In the genomic region with DNA sequence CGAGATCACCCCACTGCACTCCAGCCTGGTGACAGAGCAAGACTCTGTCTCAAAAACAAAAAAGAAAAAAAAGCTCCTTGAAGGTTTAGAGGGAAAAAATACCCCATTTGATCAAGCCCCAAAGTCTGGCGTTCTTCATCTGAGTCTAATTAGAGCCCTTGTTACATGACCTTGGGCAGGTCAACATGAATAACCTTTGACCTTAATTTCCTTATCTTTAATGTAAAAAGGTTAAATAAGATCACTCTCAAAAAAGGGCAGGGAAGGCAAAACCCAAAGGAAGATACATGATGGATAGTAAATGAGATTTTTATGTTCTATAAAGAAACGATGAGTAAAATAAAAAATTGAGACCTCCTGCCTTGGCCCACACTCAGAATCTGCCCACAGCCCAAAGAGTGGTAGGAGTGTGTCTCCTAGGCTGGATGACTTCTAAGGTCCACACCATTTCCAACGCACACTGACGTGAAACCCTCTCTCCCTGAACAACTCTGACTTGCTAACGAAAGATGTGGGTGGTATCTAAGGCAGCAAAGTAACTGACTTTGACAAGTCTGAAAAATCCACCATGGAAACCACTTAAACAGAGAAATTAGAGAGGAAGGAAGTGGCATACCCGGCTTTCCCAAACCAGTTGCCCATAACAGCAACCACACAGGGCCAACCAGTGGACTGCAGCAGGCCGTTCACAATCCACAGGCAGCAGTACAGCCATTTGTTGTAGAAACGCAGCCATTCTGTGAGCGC, we compare ENCODE assay signal across 12 cellular contexts. TPM values are rescaled to one million over a fixed set of nuclear protein-coding genes. Genes with fewer than 3 reads are reported as not detected.
DNase-seq lines count a peak whose midpoint lies in the region; ATAC-seq and TF ChIP-seq lines count a peak whose summit lies in the region.
"Had no signal": no experiment of that assay in that cellular context is flagged by ENCODE, and none has a peak within 500 bp of the region (broad histone marks: within the 10 kb centered on the region; RNA-seq: fewer than 3 reads in every experiment).

No MANE protein-coding gene starts in this region.

- intact Hi-C loops in CD4-positive, alpha-beta T cell (cut with DNase I, micrococcal nuclease), result no loop called here
- intact Hi-C loops in naive thymus-derived CD4-positive, alpha-beta T cell (cut with micrococcal nuclease), result loop anchor here in 1 of 2 donors (2.0 kb wide), 1 partner anchor 121 kb away; the partner anchor contains the start of gene MKRN1
- intact Hi-C loops in sciatic nerve (cut with DNase I), result no loop called here

- peaks cover 53% of the 10 kb centered on the region for H3K36me3 Mint-ChIP-seq in CD4-positive, alpha-beta T cell (ENCODE audit: low read depth)
- peaks cover 37% of the 10 kb centered on the region for H3K36me3 Mint-ChIP-seq in activated CD8-positive, alpha-beta T cell treated with anti-CD3 and anti-CD28 coated beads, Interleukin-2, amount 10 ng/mL, durations not matched to agents 7 days and 5 days (ENCODE audit: low read depth)
- peaks cover 3 to 42% (median 22%) of the 10 kb centered on the region in 5 donors for H3K36me3 Mint-ChIP-seq in naive thymus-derived CD4-positive, alpha-beta T cell

- no peak overlapping the region for H3K27ac ChIP-seq in CD4-positive, alpha-beta T cell (ENCODE audit: low read depth, low read length)
- H3K27ac ChIP-seq in naive thymus-derived CD4-positive, alpha-beta T cell (ENCODE audit: low read depth, low read length), result no peak overlapping the region
- H3K27ac ChIP-seq in RWPE1, result no peak overlapping the region
- H3K27ac ChIP-seq: sigmoid colon, thoracic aorta had no signal

- DNase-seq in CD4-positive, alpha-beta T cell, result no peak
- no peak for DNase-seq in activated CD8-positive, alpha-beta T cell treated with anti-CD3 and anti-CD28 coated beads, Interleukin-2, amount 10 ng/mL, durations not matched to agents 7 days and 5 days
- DNase-seq in naive thymus-derived CD4-positive, alpha-beta T cell, result peak in 1 of 9 donors; percentile 29
- DNase-seq in NCI-H1105 (lab: John Stamatoyannopoulos, UW), result no peak
- no peak for DNase-seq in RWPE1 (ENCODE audit: low spot score)
- no peak for DNase-seq in sciatic nerve (ENCODE audit: low spot score)
- DNase-seq: endodermal cell, sigmoid colon had no signal

- peak overlapping the region; percentile 29 for H3K4me3 ChIP-seq in naive thymus-derived CD4-positive, alpha-beta T cell (ENCODE audit: low read length)
- H3K4me3 ChIP-seq: sigmoid colon had no signal

- peaks cover 0 to 7% of the 10 kb centered on the region in 2 donors for H3K4me1 ChIP-seq in naive thymus-derived CD4-positive, alpha-beta T cell (ENCODE audit: control insufficient read depth in 2 of 2, insufficient read depth in 2 of 2, low read length in 2 of 2)
- H3K4me1 ChIP-seq: sigmoid colon had no signal

- peaks cover 0 to 25% (median 0%) of the 10 kb centered on the region in 3 experiments for H3K36me3 ChIP-seq in naive thymus-derived CD4-positive, alpha-beta T cell (ENCODE audit: control insufficient read depth in 2 of 3, insufficient read depth in 3 of 3, low read length in 3 of 3)
- H3K36me3 ChIP-seq: thoracic aorta had no signal

- CTCF ChIA-PET in CD4-positive, alpha-beta T cell (lab: Charles Lee), result no interaction called here
- CTCF ChIA-PET in activated CD8-positive, alpha-beta T cell treated with anti-CD3 and anti-CD28 coated beads, Interleukin-2, amount 10 ng/mL, durations not matched to agents 7 days and 5 days (lab: Charles Lee), result no interaction called here
- CTCF ChIA-PET in naive thymus-derived CD4-positive, alpha-beta T cell (lab: Charles Lee), result no interaction called here
- CTCF ChIA-PET in RWPE1 (lab: Yijun Ruan, JAX), result no interaction called here

- no peak for TF ChIP-seq CTCF in CD4-positive, alpha-beta T cell (IDR thresholded peaks at IDR 0.05)
- TF ChIP-seq CTCF in RWPE1 (conservative IDR thresholded peaks at IDR 0.05; ENCODE audit: low read depth), result no peak

- peak overlapping the region; percentile 60 for H3K27ac Mint-ChIP-seq in CD4-positive, alpha-beta T cell
- H3K27ac Mint-ChIP-seq in activated CD8-positive, alpha-beta T cell treated with anti-CD3 and anti-CD28 coated beads, Interleukin-2, amount 10 ng/mL, durations not matched to agents 7 days and 5 days, result peak overlapping the region; percentile 93
- peak overlapping the region in 8 of 9 donors; percentile 5 to 99 (median 86) for H3K27ac Mint-ChIP-seq in naive thymus-derived CD4-positive, alpha-beta T cell
- H3K27ac Mint-ChIP-seq: endodermal cell had no signal

- no peak for ATAC-seq in CD4-positive, alpha-beta T cell (ENCODE audit: poor library complexity)
- ATAC-seq in GM21381 (IDR thresholded peaks at IDR 0.05; ENCODE audit: unreplicated experiment) (peak; percentile 14), sciatic nerve (no peak)
- peak; percentile 25 for ATAC-seq in activated CD8-positive, alpha-beta T cell treated with anti-CD3 and anti-CD28 coated beads, Interleukin-2, amount 10 ng/mL, durations not matched to agents 7 days and 5 days
- no peak for ATAC-seq in naive thymus-derived CD4-positive, alpha-beta T cell

- H3K4me3 Mint-ChIP-seq in CD4-positive, alpha-beta T cell, result peak overlapping the region; percentile 65
- H3K4me3 Mint-ChIP-seq in activated CD8-positive, alpha-beta T cell treated with anti-CD3 and anti-CD28 coated beads, Interleukin-2, amount 10 ng/mL, durations not matched to agents 7 days and 5 days, result no peak overlapping the region
- H3K4me3 Mint-ChIP-seq in naive thymus-derived CD4-positive, alpha-beta T cell, result peak overlapping the region in 8 of 10 donors; percentile 72 to 92 (median 80)
- H3K4me3 Mint-ChIP-seq: endodermal cell had no signal

- peaks cover 27% of the 10 kb centered on the region for H3K4me1 Mint-ChIP-seq in CD4-positive, alpha-beta T cell (ENCODE audit: low read depth)
- H3K4me1 Mint-ChIP-seq in activated CD8-positive, alpha-beta T cell treated with anti-CD3 and anti-CD28 coated beads, Interleukin-2, amount 10 ng/mL, durations not matched to agents 7 days and 5 days (ENCODE audit: low read depth), result peaks cover 26% of the 10 kb centered on the region
- peaks cover 14 to 36% (median 25%) of the 10 kb centered on the region in 7 donors for H3K4me1 Mint-ChIP-seq in naive thymus-derived CD4-positive, alpha-beta T cell
- H3K4me1 Mint-ChIP-seq: endodermal cell had no signal

- POLR2A ChIA-PET in CD4-positive, alpha-beta T cell (lab: Charles Lee), result no interaction called here
- POLR2A ChIA-PET in activated CD8-positive, alpha-beta T cell treated with anti-CD3 and anti-CD28 coated beads, Interleukin-2, amount 10 ng/mL, durations not matched to agents 7 days and 5 days (lab: Charles Lee), result interaction anchor here (1.5 kb wide), 1 partner anchor 18 kb away, joined by 10 read pairs; no protein-coding TSS in a partner anchor
- POLR2A ChIA-PET in naive thymus-derived CD4-positive, alpha-beta T cell (lab: Charles Lee), result interaction anchor here (0.6 kb wide), 1 partner anchor 1015 kb away, joined by 3 read pairs; no protein-coding TSS in a partner anchor
- POLR2A ChIA-PET in RWPE1 (lab: Yijun Ruan, JAX; ENCODE audit: low non-redundant PET), result no interaction called here

- no peaks in the 10 kb centered on the region for H3K9me3 ChIP-seq in CD4-positive, alpha-beta T cell (ENCODE audit: control insufficient read depth, low read length)
- H3K9me3 ChIP-seq in naive thymus-derived CD4-positive, alpha-beta T cell (ENCODE audit: control insufficient read depth in 2 of 3, low read length in 3 of 3), result no peaks in the 10 kb centered on the region
- H3K9me3 ChIP-seq: sigmoid colon, thoracic aorta had no signal

- no peaks in the 10 kb centered on the region for H3K27me3 Mint-ChIP-seq in CD4-positive, alpha-beta T cell
- H3K27me3 Mint-ChIP-seq in activated CD8-positive, alpha-beta T cell treated with anti-CD3 and anti-CD28 coated beads, Interleukin-2, amount 10 ng/mL, durations not matched to agents 7 days and 5 days (ENCODE audit: low read depth), result no peaks in the 10 kb centered on the region
- no peaks in the 10 kb centered on the region for H3K27me3 Mint-ChIP-seq in naive thymus-derived CD4-positive, alpha-beta T cell

- H3K27me3 ChIP-seq in CD4-positive, alpha-beta T cell (ENCODE audit: control insufficient read depth, insufficient read depth, low read length), result no peaks in the 10 kb centered on the region
- no peaks in the 10 kb centered on the region for H3K27me3 ChIP-seq in naive thymus-derived CD4-positive, alpha-beta T cell (ENCODE audit: control insufficient read depth in 2 of 2, insufficient read depth in 2 of 2, low read length in 2 of 2)
- H3K27me3 ChIP-seq: sigmoid colon had no signal

- H3K9me3 Mint-ChIP-seq in CD4-positive, alpha-beta T cell, result no peaks in the 10 kb centered on the region
- no peaks in the 10 kb centered on the region for H3K9me3 Mint-ChIP-seq in activated CD8-positive, alpha-beta T cell treated with anti-CD3 and anti-CD28 coated beads, Interleukin-2, amount 10 ng/mL, durations not matched to agents 7 days and 5 days (ENCODE audit: insufficient read depth)
- H3K9me3 Mint-ChIP-seq in naive thymus-derived CD4-positive, alpha-beta T cell, result no peaks in the 10 kb centered on the region

RNA-seq across cellular contexts. Expression of gene SLC37A3, which starts 40.1 kb away (rescaled TPM):
- total RNA-seq in CD4-positive, alpha-beta T cell, result 10 to 100 TPM; 23.5 to 25.6 TPM
- total RNA-seq in activated CD8-positive, alpha-beta T cell treated with anti-CD3 and anti-CD28 coated beads, Interleukin-2, amount 10 ng/mL, durations not matched to agents 7 days and 5 days, result 10 to 100 TPM; 19.9 to 23.9 TPM
- 10 to 100 TPM; 26.8 to 72.7 (median 39.4) TPM for total RNA-seq in naive thymus-derived CD4-positive, alpha-beta T cell
- 10 to 100 TPM; 18.5 to 20.7 TPM for polyA plus RNA-seq in naive thymus-derived CD4-positive, alpha-beta T cell
- total RNA-seq in sciatic nerve, result 56.7 TPM

RNA-seq across cellular contexts. Expression of gene RAB19, which starts 45.7 kb away (rescaled TPM):
- total RNA-seq in CD4-positive, alpha-beta T cell, result 1 to 10 TPM; 1.6 to 2.8 TPM
- 1 to 10 TPM; 7.2 to 7.3 TPM for total RNA-seq in activated CD8-positive, alpha-beta T cell treated with anti-CD3 and anti-CD28 coated beads, Interleukin-2, amount 10 ng/mL, durations not matched to agents 7 days and 5 days
- 10 to 100 TPM in 1 of 5 experiments, 1 to 10 TPM in 4; 1.8 to 13.3 (median 3.3) TPM for total RNA-seq in naive thymus-derived CD4-positive, alpha-beta T cell
- polyA plus RNA-seq in naive thymus-derived CD4-positive, alpha-beta T cell, result 1 to 10 TPM; 3.0 to 3.3 TPM
- not detected for total RNA-seq in sciatic nerve
- total RNA-seq: frontal cortex, OCI-LY7, sigmoid colon, thoracic aorta had no signal

Comparison
In these comparisons a context has a peak if more than half of its experiments do, and no peak if none do; other contexts are left out.
1. ATAC-seq: peak in GM21381 (single experiment) and activated CD8-positive, alpha-beta T cell treated with anti-CD3 and anti-CD28 coated beads, Interleukin-2, amount 10 ng/mL, durations not matched to agents 7 days and 5 days (single experiment); none in CD4-positive, alpha-beta T cell (single experiment), naive thymus-derived CD4-positive, alpha-beta T cell (single experiment) and sciatic nerve (single experiment).
2. POLR2A ChIA-PET loops: an anchor here in activated CD8-positive, alpha-beta T cell treated with anti-CD3 and anti-CD28 coated beads, Interleukin-2, amount 10 ng/mL, durations not matched to agents 7 days and 5 days (1.5 kb wide) and naive thymus-derived CD4-positive, alpha-beta T cell (0.6 kb wide); none called in CD4-positive, alpha-beta T cell and RWPE1.
3. Peak in every context shown above with its lines, with median percentiles within 50 percentile points of each other: H3K27ac Mint-ChIP-seq.